Comparison of ENCODE assay signal across 8 cellular contexts in genomic region chr13:76886005-76886291, GRCh38. TPM values are rescaled to one million over a fixed set of nuclear protein-coding genes. Genes with fewer than 3 reads are reported as not detected.
DNase-seq lines count a peak whose midpoint lies in the region; ATAC-seq and TF ChIP-seq lines count a peak whose summit lies in the region.

No MANE protein-coding gene starts in this region.

- peaks cover 11% of the 10 kb centered on the region for H3K27me3 ChIP-seq in CD8-positive, alpha-beta memory T cell (ENCODE audit: insufficient read depth, low read length, poor library complexity, severe bottlenecking)
- no peaks in the 10 kb centered on the region for H3K27me3 ChIP-seq in mononuclear cell (ENCODE audit: insufficient read depth, low read length)

- H3K4me3 Mint-ChIP-seq in CD8-positive, alpha-beta memory T cell = peak overlapping the region; percentile 11 to 76 (median 53)
- peak overlapping the region; percentile 72 to 93 (median 79) for H3K4me3 Mint-ChIP-seq in brain

- peak overlapping the region; percentile 57 for H3K4me3 ChIP-seq in CD8-positive, alpha-beta memory T cell (ENCODE audit: low read length)
- peak overlapping the region; percentile 66 for H3K4me3 ChIP-seq in mononuclear cell (ENCODE audit: low read length)

- peaks cover 11 to 22% (median 16%) of the 10 kb centered on the region in 3 donors for H3K4me1 Mint-ChIP-seq in CD8-positive, alpha-beta memory T cell
- peaks cover 51% of the 10 kb centered on the region for H3K4me1 Mint-ChIP-seq in brain

- DNase-seq in CD8-positive, alpha-beta memory T cell = peak in 1 of 5 donors; percentile 1
- no peak for DNase-seq in NCI-H526 (lab: John Stamatoyannopoulos, UW)
- no peak for DNase-seq in activated CD4-positive, CD25-positive, alpha-beta regulatory T cell treated with anti-CD3 and anti-CD28 coated beads, Interleukin-2, amount 50 U/mL, for 72 hours
- no peak for DNase-seq in stimulated activated CD4-positive, alpha-beta T cell treated with anti-CD3 and anti-CD28 coated beads, Interleukin-4, amount 100 ng/mL, for 1 hour
- DNase-seq in 8988T = no peak

- peaks cover 18 to 64% of the 10 kb centered on the region in 2 donors for H3K27me3 Mint-ChIP-seq in CD8-positive, alpha-beta memory T cell
- peaks cover 45% of the 10 kb centered on the region for H3K27me3 Mint-ChIP-seq in brain

- H3K27ac ChIP-seq in CD8-positive, alpha-beta memory T cell (ENCODE audit: low read depth, low read length) = no peak overlapping the region

- H3K36me3 ChIP-seq in CD8-positive, alpha-beta memory T cell (ENCODE audit: insufficient read depth, low read length) = no peaks in the 10 kb centered on the region

- peaks cover 12% of the 10 kb centered on the region for H3K4me1 ChIP-seq in CD8-positive, alpha-beta memory T cell (ENCODE audit: insufficient read depth, low read length)
- H3K4me1 ChIP-seq in mononuclear cell (ENCODE audit: insufficient read depth, low read length) = peaks cover 25% of the 10 kb centered on the region

- POLR2A ChIA-PET in CD8-positive, alpha-beta memory T cell (lab: Charles Lee) = interaction anchor here (0.6 to 1.5 kb wide), 4 partner anchors 9 to 162 kb away, joined by 3 to 8 read pairs (median 4); partner anchors contain the start of gene CLN5

- no peaks in the 10 kb centered on the region for H3K9me3 ChIP-seq in CD8-positive, alpha-beta memory T cell (ENCODE audit: low read length)
- no peaks in the 10 kb centered on the region for H3K9me3 ChIP-seq in mononuclear cell (ENCODE audit: low read depth, low read length)

- H3K36me3 Mint-ChIP-seq in CD8-positive, alpha-beta memory T cell = peaks cover 0 to 1% (median 0%) of the 10 kb centered on the region in 3 donors
- H3K36me3 Mint-ChIP-seq in brain = peaks cover 10% of the 10 kb centered on the region

- H3K27ac Mint-ChIP-seq in CD8-positive, alpha-beta memory T cell = no peak overlapping the region
- no peak overlapping the region for H3K27ac Mint-ChIP-seq in brain

- TF ChIP-seq CTCF in brain (conservative IDR thresholded peaks at IDR 0.05) = no peak

- ATAC-seq in HG03135 (IDR thresholded peaks at IDR 0.05; ENCODE audit: unreplicated experiment) = peak; percentile 39

- no peaks in the 10 kb centered on the region for H3K9me3 Mint-ChIP-seq in CD8-positive, alpha-beta memory T cell
- peaks cover 0 to 7% (median 0%) of the 10 kb centered on the region in 5 experiments for H3K9me3 Mint-ChIP-seq in brain

- CTCF ChIA-PET in CD8-positive, alpha-beta memory T cell (lab: Charles Lee) = interaction anchor here (0.9 to 3.8 kb wide), 6 partner anchors 9 to 1190 kb away, joined by 4 to 13 read pairs (median 4); no protein-coding TSS in a partner anchor

RNA-seq across cellular contexts. Expression of gene KCTD12, which starts 0.3 kb away (rescaled TPM):
- total RNA-seq in CD8-positive, alpha-beta memory T cell = 1 to 10 TPM; 5.1 to 5.8 TPM
- polyA plus RNA-seq in CD8-positive, alpha-beta memory T cell = 0.07 TPM
- polyA plus RNA-seq in brain (ENCODE audit: insufficient read depth, low read depth, low replicate concordance) = 5.9 TPM
- 29.1 TPM for total RNA-seq in mononuclear cell
